17 cellular contexts compared by ENCODE assay signal in the genomic region with DNA sequence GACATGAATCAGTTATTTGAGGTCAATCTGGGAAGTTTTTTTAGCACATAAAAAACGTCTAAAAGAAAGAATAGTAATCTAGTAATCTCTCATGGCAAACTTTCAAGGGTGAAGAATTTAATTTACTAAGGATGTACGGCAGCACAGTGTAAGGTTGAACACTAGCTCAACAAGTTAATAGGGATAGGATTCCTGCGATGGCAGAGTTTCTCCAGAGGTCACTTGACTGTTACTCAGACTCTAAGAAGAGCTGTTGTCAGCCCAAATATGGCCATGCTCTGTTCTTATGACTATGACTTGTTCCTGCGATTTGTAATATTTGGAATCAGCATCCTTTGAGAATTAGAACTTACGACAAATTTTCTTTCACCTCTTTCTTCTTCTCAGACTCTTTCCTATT.
DNase-seq lines count a peak whose midpoint lies in the region; ATAC-seq, FAIRE-seq and TF ChIP-seq lines count a peak whose summit lies in the region.
"Had no signal": no experiment of that assay in that cellular context is flagged by ENCODE, and none has a peak within 500 bp of the region (broad histone marks: within the 10 kb centered on the region; RNA-seq: fewer than 3 reads in every experiment).

No MANE protein-coding gene starts in this region.

- TF ChIP-seq CTCF in astrocyte (IDR thresholded peaks at IDR 0.05; ENCODE audit: insufficient read depth, low read depth, low read length) (no peak), kidney (IDR thresholded peaks at IDR 0.05; ENCODE audit: borderline replicate concordance, extremely low read depth, insufficient read depth) (no peak)

- H3K4me1 Mint-ChIP-seq in astrocyte (ENCODE audit: low read depth, unreplicated experiment) = peaks cover 32% of the 10 kb centered on the region
- H3K4me1 Mint-ChIP-seq: activated naive CD8-positive, alpha-beta T cell treated with anti-CD3 and anti-CD28 coated beads, Interleukin-2, amount 10 ng/mL, durations not matched to agents 7 days and 5 days; immature natural killer cell; WTC11 had no signal

- no peak overlapping the region for H3K4me3 ChIP-seq in astrocyte (ENCODE audit: insufficient read depth, low read depth, low read length)
- no peak overlapping the region for H3K4me3 ChIP-seq in skeletal muscle tissue (ENCODE audit: low read length in 3 of 3)
- no peak overlapping the region for H3K4me3 ChIP-seq in kidney (ENCODE audit: low read length in 2 of 2)
- H3K4me3 ChIP-seq in small intestine (ENCODE audit: low read depth in 1 of 2, low read length in 2 of 2) = no peak overlapping the region

- ATAC-seq in HG03442 (IDR thresholded peaks at IDR 0.05; ENCODE audit: unreplicated experiment) (no peak), HG02981 (IDR thresholded peaks at IDR 0.05; ENCODE audit: unreplicated experiment) (no peak)
- ATAC-seq: WTC11 had no signal

- WGBS in small intestine, 3 donors = 52 to 79% (median 67%) methylated on average over 5 of the region's 5 CpGs

- H3K79me2 ChIP-seq in astrocyte (ENCODE audit: insufficient read depth, low read length) = no peaks in the 10 kb centered on the region

- FAIRE-seq in astrocyte (lab: Jason Lieb, UNC) (peak; percentile 90), islet of Langerhans (lab: Jason Lieb, UNC) (peak; percentile 61), kidney (lab: Jason Lieb, UNC) (no peak), small intestine (lab: Jason Lieb, UNC) (no peak)
- FAIRE-seq: colon had no signal

- no peak overlapping the region for H2AFZ ChIP-seq in astrocyte (ENCODE audit: low read depth, low read length)

- no peak overlapping the region for H3K27ac ChIP-seq in astrocyte (ENCODE audit: low read depth, low read length)
- peak overlapping the region; percentile 72 for H3K27ac ChIP-seq in skeletal muscle tissue (ENCODE audit: low read depth, low read length)
- peak overlapping the region in 1 of 2 donors; percentile 23 for H3K27ac ChIP-seq in kidney (ENCODE audit: low read depth in 2 of 2, low read length in 2 of 2)
- peak overlapping the region in 1 of 2 donors; percentile 83 for H3K27ac ChIP-seq in small intestine (ENCODE audit: low read depth in 1 of 2, low read length in 1 of 2)

- intact Hi-C loops in kidney (cut with DNase I) = no loop called here

- H4K20me1 ChIP-seq in astrocyte (ENCODE audit: insufficient read depth, low read length) = no peaks in the 10 kb centered on the region

- H3K9me3 ChIP-seq in astrocyte (ENCODE audit: insufficient read depth, low read depth, low read length) (no peaks in the 10 kb centered on the region), skeletal muscle tissue (ENCODE audit: control insufficient read depth in 3 of 3, low read length in 3 of 3) (no peaks in the 10 kb centered on the region), kidney (ENCODE audit: control insufficient read depth in 1 of 2, low read length in 2 of 2) (no peaks in the 10 kb centered on the region), small intestine (ENCODE audit: control insufficient read depth, low read depth) (no peaks in the 10 kb centered on the region)

- DNase-seq in DMS 273 treated with DMSO at 0.1 percent for 48 hours (lab: John Stamatoyannopoulos, UW) = peak; percentile 69
- DNase-seq in astrocyte (ENCODE audit: low read depth) = no peak
- no peak for DNase-seq in kidney
- DNase-seq in small intestine = no peak
- DNase-seq: activated CD8-positive, alpha-beta memory T cell treated with anti-CD3 and anti-CD28 coated beads, Interleukin-2, amount 50 U/mL, for 4 hours; activated naive CD8-positive, alpha-beta T cell treated with anti-CD3 and anti-CD28 coated beads, Interleukin-2, amount 10 ng/mL, durations not matched to agents 7 days and 5 days; erythroblast; immature natural killer cell; NCI-H2227 treated with DMSO at 0.1 percent for 48 hours; nephron progenitor cell had no signal

- no peaks in the 10 kb centered on the region for H3K9me3 Mint-ChIP-seq in astrocyte (ENCODE audit: unreplicated experiment)
- H3K9me3 Mint-ChIP-seq: nephron progenitor cell, type B pancreatic cell, WTC11 had no signal

- H3K9ac ChIP-seq in astrocyte (ENCODE audit: low read length) (no peak overlapping the region), skeletal muscle tissue (ENCODE audit: low read depth in 1 of 3, low read length in 3 of 3) (no peak overlapping the region), kidney (ENCODE audit: low read length in 2 of 2) (no peak overlapping the region)

- H3K27me3 Mint-ChIP-seq in astrocyte (ENCODE audit: low read depth, unreplicated experiment) = no peaks in the 10 kb centered on the region
- H3K27me3 Mint-ChIP-seq: type B pancreatic cell had no signal

- no peak overlapping the region for H3K4me3 Mint-ChIP-seq in astrocyte (ENCODE audit: unreplicated experiment)
- H3K4me3 Mint-ChIP-seq: activated naive CD8-positive, alpha-beta T cell treated with anti-CD3 and anti-CD28 coated beads, Interleukin-2, amount 10 ng/mL, durations not matched to agents 7 days and 5 days; immature natural killer cell; nephron progenitor cell; type B pancreatic cell; WTC11 had no signal

- H3K27me3 ChIP-seq in astrocyte (ENCODE audit: insufficient read depth, low read length) (no peaks in the 10 kb centered on the region), skeletal muscle tissue (ENCODE audit: control insufficient read depth in 3 of 3, insufficient read depth in 3 of 3, low read length in 3 of 3) (no peaks in the 10 kb centered on the region), small intestine (ENCODE audit: control insufficient read depth in 2 of 2, insufficient read depth in 2 of 2, low read length in 2 of 2) (no peaks in the 10 kb centered on the region)

- no peak overlapping the region for H3K4me2 ChIP-seq in astrocyte (ENCODE audit: low read length)

- H3K36me3 ChIP-seq in astrocyte (ENCODE audit: insufficient read depth, low read length) (no peaks in the 10 kb centered on the region), skeletal muscle tissue (ENCODE audit: control insufficient read depth in 3 of 3, insufficient read depth in 3 of 3, low read length in 3 of 3) (no peaks in the 10 kb centered on the region), kidney (ENCODE audit: control insufficient read depth in 1 of 2, insufficient read depth in 2 of 2, low read length in 2 of 2) (no peaks in the 10 kb centered on the region), small intestine (ENCODE audit: control insufficient read depth in 2 of 2, insufficient read depth in 2 of 2, low read length in 2 of 2) (no peaks in the 10 kb centered on the region)

- no peaks in the 10 kb centered on the region for H3K36me3 Mint-ChIP-seq in astrocyte (ENCODE audit: low read depth, unreplicated experiment)
- H3K36me3 Mint-ChIP-seq: type B pancreatic cell, WTC11 had no signal

- peak overlapping the region; percentile 21 for H3K27ac Mint-ChIP-seq in astrocyte (ENCODE audit: unreplicated experiment)
- H3K27ac Mint-ChIP-seq: activated naive CD8-positive, alpha-beta T cell treated with anti-CD3 and anti-CD28 coated beads, Interleukin-2, amount 10 ng/mL, durations not matched to agents 7 days and 5 days; immature natural killer cell; nephron progenitor cell; type B pancreatic cell; WTC11 had no signal

- H3K4me1 ChIP-seq in astrocyte (ENCODE audit: insufficient read depth, low read length) (peaks cover 10% of the 10 kb centered on the region), skeletal muscle tissue (ENCODE audit: control insufficient read depth in 3 of 3, insufficient read depth in 3 of 3, low read length in 3 of 3) (peaks cover 0 to 15% (median 10%) of the 10 kb centered on the region in 3 donors), kidney (ENCODE audit: control insufficient read depth in 1 of 2, insufficient read depth in 1 of 2, low read depth in 1 of 2, low read length in 2 of 2) (peaks cover 2 to 16% of the 10 kb centered on the region in 2 donors), small intestine (ENCODE audit: control insufficient read depth in 2 of 2, insufficient read depth in 1 of 2, low read depth in 1 of 2, low read length in 1 of 2) (peaks cover 0 to 6% of the 10 kb centered on the region in 2 donors)
